Comparison of ENCODE assay signal across 11 cellular contexts in the genomic region with DNA sequence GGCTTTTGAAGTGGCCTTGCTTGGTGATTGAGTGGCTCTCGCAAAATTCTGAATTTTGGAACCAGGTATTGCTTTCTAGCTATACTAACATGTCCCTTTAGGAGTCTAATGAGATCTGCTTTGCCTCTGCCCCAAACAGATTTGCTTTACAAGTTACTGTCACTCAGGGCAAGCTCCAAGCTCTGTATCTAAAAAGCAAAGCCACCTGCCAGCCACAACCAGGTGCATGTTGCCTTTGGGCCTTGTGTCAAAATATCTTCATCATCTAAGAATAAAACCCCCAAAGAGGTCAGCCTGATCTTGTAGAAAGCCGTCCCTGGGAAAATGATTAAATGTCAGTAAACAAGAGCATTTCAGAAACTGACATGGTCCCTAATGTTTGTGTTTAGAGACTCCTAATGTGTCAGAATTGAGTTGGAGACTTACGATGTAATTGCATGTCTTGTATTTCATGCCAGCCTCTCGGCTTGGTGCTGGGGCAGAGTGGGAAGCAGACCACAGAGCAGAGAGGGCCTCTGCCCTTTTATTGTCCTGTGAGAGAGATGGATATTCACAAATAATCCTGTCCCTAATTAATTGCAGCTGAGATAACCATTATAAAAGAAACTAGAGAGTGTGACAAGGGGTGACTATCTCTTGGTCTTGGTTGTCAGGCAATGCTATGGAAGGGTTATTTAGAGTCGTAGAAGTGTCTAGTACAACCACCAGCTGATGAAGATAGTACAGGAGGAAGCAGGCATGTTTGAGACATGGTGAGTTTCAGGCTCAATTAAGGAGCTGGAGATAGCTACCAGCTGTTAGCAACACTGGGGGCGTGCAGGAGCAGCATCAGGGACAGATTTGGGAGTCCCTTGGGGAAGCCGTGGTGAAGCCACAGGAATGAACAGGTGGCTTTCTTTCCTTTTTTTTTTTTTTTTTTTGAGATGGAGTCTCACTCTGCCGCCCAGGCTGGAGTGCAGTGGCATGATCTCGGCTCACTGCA.
A peak's percentile ranks its signal among the peaks of the same experiment; 100 is the strongest.
DNase-seq lines count a peak whose midpoint lies in the region; ATAC-seq and TF ChIP-seq lines count a peak whose summit lies in the region.
"Had no signal": no experiment of that assay in that cellular context is flagged by ENCODE, and none has a peak within 500 bp of the region (broad histone marks: within the 10 kb centered on the region; RNA-seq: fewer than 3 reads in every experiment).

No MANE protein-coding gene starts in this region.

- H3K4me3 ChIP-seq in colonic mucosa, result no peak overlapping the region
- H3K4me3 ChIP-seq: left lung had no signal

- no peaks in the 10 kb centered on the region for H3K27me3 ChIP-seq in colonic mucosa
- H3K27me3 ChIP-seq: left lung had no signal

- no peaks in the 10 kb centered on the region for H3K4me1 ChIP-seq in colonic mucosa

- no peaks in the 10 kb centered on the region for H3K36me3 ChIP-seq in colonic mucosa
- H3K36me3 ChIP-seq: left lung had no signal

- no peak overlapping the region for H3K4me3 Mint-ChIP-seq in activated CD8-positive, alpha-beta memory T cell treated with anti-CD3 and anti-CD28 coated beads, Interleukin-2, amount 10 ng/mL, durations not matched to agents 7 days and 5 days
- H3K4me3 Mint-ChIP-seq in progenitor cell of endocrine pancreas (ENCODE audit: low read depth), result no peak overlapping the region
- H3K4me3 Mint-ChIP-seq: activated B cell treated with CpG ODN at 0.5 μM for 24 hours had no signal

- peaks cover 4% of the 10 kb centered on the region for H3K9me3 Mint-ChIP-seq in activated CD8-positive, alpha-beta memory T cell treated with anti-CD3 and anti-CD28 coated beads, Interleukin-2, amount 10 ng/mL, durations not matched to agents 7 days and 5 days (ENCODE audit: low read depth)
- peaks cover 6% of the 10 kb centered on the region for H3K9me3 Mint-ChIP-seq in progenitor cell of endocrine pancreas (ENCODE audit: low read depth)
- H3K9me3 Mint-ChIP-seq: activated B cell treated with CpG ODN at 0.5 μM for 24 hours had no signal

- H3K9ac ChIP-seq in colonic mucosa (ENCODE audit: low read depth in 2 of 2, low read length in 2 of 2), result no peak overlapping the region

- intact Hi-C loops in cardiac septum (cut with DNase I) (no loop called here), colonic mucosa (cut with DNase I) (no loop called here)

- no peak overlapping the region for H3K27ac ChIP-seq in colonic mucosa
- H3K27ac ChIP-seq: left lung had no signal

- no peaks in the 10 kb centered on the region for H3K9me3 ChIP-seq in colonic mucosa

- TF ChIP-seq CTCF in progenitor cell of endocrine pancreas (IDR thresholded peaks at IDR 0.05; ENCODE audit: unreplicated experiment), result no peak
- TF ChIP-seq CTCF in colonic mucosa (IDR thresholded peaks at IDR 0.05), result no peak

- ATAC-seq in activated CD8-positive, alpha-beta memory T cell treated with anti-CD3 and anti-CD28 coated beads, Interleukin-2, amount 10 ng/mL, durations not matched to agents 7 days and 5 days, result no peak
- ATAC-seq in HG03025 (IDR thresholded peaks at IDR 0.05; ENCODE audit: low FRiP score, unreplicated experiment) (peak; percentile 66), SK-N-SH treated with all-trans-retinoic acid at 6 μM for 48 hours (peak; percentile 29; the same call in 2 of the 3 replicates)
- ATAC-seq: esophagus mucosa, left lung had no signal

- no peak for DNase-seq in activated CD8-positive, alpha-beta memory T cell treated with anti-CD3 and anti-CD28 coated beads, Interleukin-2, amount 10 ng/mL, durations not matched to agents 7 days and 5 days
- DNase-seq in activated CD8-positive, alpha-beta memory T cell treated with anti-CD3 and anti-CD28 coated beads, Interleukin-2, amount 50 U/mL, for 48 hours, result no peak
- DNase-seq in progenitor cell of endocrine pancreas (ENCODE audit: low spot score, unreplicated experiment) (no peak), cardiac septum (ENCODE audit: low spot score) (no peak), colonic mucosa (no peak)
- no peak for DNase-seq in effector CD4-positive, alpha-beta T cell
- DNase-seq: activated B cell treated with CpG ODN at 0.5 μM for 24 hours, left lung had no signal

- H3K36me3 Mint-ChIP-seq in activated CD8-positive, alpha-beta memory T cell treated with anti-CD3 and anti-CD28 coated beads, Interleukin-2, amount 10 ng/mL, durations not matched to agents 7 days and 5 days, result peaks cover 12% of the 10 kb centered on the region
- H3K36me3 Mint-ChIP-seq in progenitor cell of endocrine pancreas (ENCODE audit: insufficient read depth), result peaks cover 6% of the 10 kb centered on the region

- CTCF ChIA-PET in activated CD8-positive, alpha-beta memory T cell treated with anti-CD3 and anti-CD28 coated beads, Interleukin-2, amount 10 ng/mL, durations not matched to agents 7 days and 5 days (lab: Charles Lee), result interaction anchor here (1.0 to 2.3 kb wide), 6 partner anchors 14 to 183 kb away, joined by 3 to 9 read pairs (median 4); no protein-coding TSS in a partner anchor

- no peaks in the 10 kb centered on the region for H3K27me3 Mint-ChIP-seq in activated CD8-positive, alpha-beta memory T cell treated with anti-CD3 and anti-CD28 coated beads, Interleukin-2, amount 10 ng/mL, durations not matched to agents 7 days and 5 days
- H3K27me3 Mint-ChIP-seq in progenitor cell of endocrine pancreas, result no peaks in the 10 kb centered on the region
- H3K27me3 Mint-ChIP-seq: activated B cell treated with CpG ODN at 0.5 μM for 24 hours had no signal

- peak overlapping the region; percentile 47 for H3K27ac Mint-ChIP-seq in activated CD8-positive, alpha-beta memory T cell treated with anti-CD3 and anti-CD28 coated beads, Interleukin-2, amount 10 ng/mL, durations not matched to agents 7 days and 5 days
- H3K27ac Mint-ChIP-seq in progenitor cell of endocrine pancreas, result peak overlapping the region; percentile 5
- H3K27ac Mint-ChIP-seq: activated B cell treated with CpG ODN at 0.5 μM for 24 hours had no signal

- H3K4me1 Mint-ChIP-seq in activated CD8-positive, alpha-beta memory T cell treated with anti-CD3 and anti-CD28 coated beads, Interleukin-2, amount 10 ng/mL, durations not matched to agents 7 days and 5 days, result peaks cover 63% of the 10 kb centered on the region
- peaks cover 33% of the 10 kb centered on the region for H3K4me1 Mint-ChIP-seq in progenitor cell of endocrine pancreas (ENCODE audit: low read depth)

TF ChIP-seq in SK-N-SH treated with all-trans-retinoic acid at 6 μM for 48 hours, 23 proteins besides CTCF, POLR2A, EP300 and RAD21:
- no peak for TF ChIP-seq TOX (CRISPR knock-in tag; IDR thresholded peaks at IDR 0.05; ENCODE audit: borderline replicate concordance)
- no peak for TF ChIP-seq ARNTL (CRISPR knock-in tag; IDR thresholded peaks at IDR 0.05; ENCODE audit: borderline replicate concordance, low read depth)
- TF ChIP-seq CSRNP3 (CRISPR knock-in tag; IDR thresholded peaks at IDR 0.05), result no peak
- TF ChIP-seq TCF4 (CRISPR knock-in tag; IDR thresholded peaks at IDR 0.05; ENCODE audit: borderline replicate concordance), result peak; percentile 35; the same call in 1 of the 2 replicates
- TF ChIP-seq ZFP30 (CRISPR knock-in tag; IDR thresholded peaks at IDR 0.05), result no peak
